In genomic region chr3:48439820-48440589, GRCh38 we compare ENCODE assay signal across 1 cellular context.
TF ChIP-seq lines count a peak whose summit lies in the region.

Gene CCDC51 (minus strand): TSS chr3:48440119. CDS start chr3:48435128, 4,991 bp downstream.
Gene TMA7 (plus strand): TSS chr3:48440257. CDS start chr3:48440297, 40 bp downstream.

TF ChIP-seq in HepG2, 621 proteins besides CTCF, POLR2A, EP300 and RAD21 (continued from another document and continues in another):
- TF ChIP-seq ZBTB40 (IDR thresholded peaks at IDR 0.05) (peak; percentile 65), ZBTB40 (CRISPR knock-in tag; IDR thresholded peaks at IDR 0.05) (peak; percentile 49), SOX13 (IDR thresholded peaks at IDR 0.05) (no peak), SOX13 (CRISPR knock-in tag; conservative IDR thresholded peaks at IDR 0.05 in 1 of 2, IDR thresholded peaks at IDR 0.05 in 1 of 2) (no peak; a peak in 1 of 4 replicates), POGZ (CRISPR knock-in tag; IDR thresholded peaks at IDR 0.05) (peak; percentile 89), ELF3 (CRISPR knock-in tag; IDR thresholded peaks at IDR 0.05) (peak; percentile 67; the same call in 1 of the 2 replicates), NR2F6 (IDR thresholded peaks at IDR 0.05) (peak; percentile 86), NR2F6 (CRISPR knock-in tag; IDR thresholded peaks at IDR 0.05) (peak; percentile 86), ZNF788 (CRISPR knock-in tag; IDR thresholded peaks at IDR 0.05; ENCODE audit: borderline replicate concordance) (peak; percentile 94), ZBTB2 (CRISPR knock-in tag; IDR thresholded peaks at IDR 0.05; ENCODE audit: low read depth) (0 out of 2 replicates have a peak, but pooled peaks have one; percentile 68), GMEB1 (CRISPR knock-in tag; IDR thresholded peaks at IDR 0.05; ENCODE audit: borderline replicate concordance) (peak; percentile 90), NFIB (CRISPR knock-in tag; IDR thresholded peaks at IDR 0.05; ENCODE audit: borderline replicate concordance) (0 out of 2 replicates have a peak, but pooled peaks have one; percentile 36), SPEN (CRISPR knock-in tag; IDR thresholded peaks at IDR 0.05; ENCODE audit: low read depth) (peak; percentile 74; the same call in 1 of the 2 replicates), ZNF781 (CRISPR knock-in tag; IDR thresholded peaks at IDR 0.05; ENCODE audit: borderline replicate concordance, not compliant biosample characterization) (peak; percentile 65), ATF3 (CRISPR knock-in tag; IDR thresholded peaks at IDR 0.05) (peak; percentile 11; the same call in 1 of the 2 replicates), SNAI1 (CRISPR knock-in tag; IDR thresholded peaks at IDR 0.05; ENCODE audit: borderline replicate concordance) (no peak), ZNF513 (CRISPR knock-in tag; conservative IDR thresholded peaks at IDR 0.05) (no peak), TBL1XR1 (IDR thresholded peaks at IDR 0.05; ENCODE audit: borderline replicate concordance, low read length, partially characterized antibody) (no peak), CBX1 (IDR thresholded peaks at IDR 0.05; ENCODE audit: low read depth) (peak; percentile 91), TFDP2 (CRISPR knock-in tag; IDR thresholded peaks at IDR 0.05) (peak; percentile 95), ZNF749 (CRISPR knock-in tag; IDR thresholded peaks at IDR 0.05; ENCODE audit: borderline replicate concordance) (peak; percentile 93), ZNF329 (CRISPR knock-in tag; IDR thresholded peaks at IDR 0.05; ENCODE audit: low read depth) (0 out of 2 replicates have a peak, but pooled peaks have one; percentile 57), ZBTB37 (CRISPR knock-in tag; IDR thresholded peaks at IDR 0.05) (peak; percentile 24; the same call in 1 of the 2 replicates), SP4 (CRISPR knock-in tag; IDR thresholded peaks at IDR 0.05) (peak; percentile 92), PBX3 (CRISPR knock-in tag; IDR thresholded peaks at IDR 0.05; ENCODE audit: borderline replicate concordance) (no peak), NFYC (CRISPR knock-in tag; IDR thresholded peaks at IDR 0.05) (peak; percentile 98), SYNCRIP (IDR thresholded peaks at IDR 0.05; ENCODE audit: insufficient read depth, low read depth, low read length) (no peak), ZNF33B (CRISPR knock-in tag; IDR thresholded peaks at IDR 0.05) (peak; percentile 58; the same call in 1 of the 2 replicates), ZFYVE20 (CRISPR knock-in tag; IDR thresholded peaks at IDR 0.05; ENCODE audit: borderline replicate concordance, low read depth) (0 out of 2 replicates have a peak, but pooled peaks have one; percentile 26), TFDP1 (CRISPR knock-in tag; IDR thresholded peaks at IDR 0.05; ENCODE audit: borderline replicate concordance) (peak; percentile 90), ZMYM3 (CRISPR knock-in tag; IDR thresholded peaks at IDR 0.05) (peak; percentile 39; the same call in 1 of the 2 replicates), IKZF4 (CRISPR knock-in tag; IDR thresholded peaks at IDR 0.05; ENCODE audit: borderline replicate concordance, low read depth, not compliant biosample characterization) (no peak), ZNF276 (CRISPR knock-in tag; IDR thresholded peaks at IDR 0.05; ENCODE audit: low read depth) (no peak)
